In the genomic region with DNA sequence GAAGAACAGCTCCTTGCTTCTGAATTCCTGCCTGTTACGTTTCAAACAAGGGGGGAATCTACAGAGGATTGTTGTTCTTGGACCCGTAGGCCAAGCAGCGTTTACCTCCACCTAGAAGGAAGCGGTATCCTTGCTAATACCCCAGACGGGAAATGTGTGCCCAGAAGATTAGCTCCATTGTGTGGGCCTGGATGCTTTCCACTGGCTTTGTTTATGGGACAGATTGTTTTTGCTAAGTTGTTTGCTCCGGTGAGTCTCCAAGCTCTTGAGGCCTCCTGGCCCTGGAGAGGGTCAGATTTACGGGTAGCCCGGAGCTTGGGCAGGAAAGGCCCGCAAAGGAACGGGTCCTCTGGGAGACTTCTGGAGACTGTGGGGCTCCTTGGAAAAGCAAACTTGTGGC, we compare ENCODE assay signal across 22 cellular contexts. TPM values are rescaled to one million over a fixed set of nuclear protein-coding genes. Genes with fewer than 3 reads are reported as not detected.
A peak's percentile ranks its signal among the peaks of the same experiment; 100 is the strongest.
DNase-seq lines count a peak whose midpoint lies in the region; ATAC-seq, FAIRE-seq and TF ChIP-seq lines count a peak whose summit lies in the region.
"Had no signal": no experiment of that assay in that cellular context is flagged by ENCODE, and none has a peak within 500 bp of the region (broad histone marks: within the 10 kb centered on the region; RNA-seq: fewer than 3 reads in every experiment).

No MANE protein-coding gene starts in this region.

- H3K9me2 ChIP-seq in GM23338 (ENCODE audit: insufficient read depth), result peaks cover 3% of the 10 kb centered on the region; the same call in 1 of the 2 replicates

- dilution Hi-C loops in endothelial cell of umbilical vein (cut with MboI; ENCODE audit: extremely low pct_ligation_motif_present, low sequenced_read_pairs), result no loop called here

- WGBS in small intestine, 3 donors, result 72 to 84% (median 76%) methylated on average over 10 of the region's 10 CpGs

- TF ChIP-seq CTCF in GM23338 (conservative IDR thresholded peaks at IDR 0.05; ENCODE audit: low read depth in 2 of 2), result no peak
- TF ChIP-seq CTCF in endothelial cell of umbilical vein (IDR thresholded peaks at IDR 0.05; ENCODE audit: extremely low read depth in 1 of 2, insufficient read depth in 1 of 2, low read depth in 1 of 2, low read length in 2 of 2), result no peak
- no peak for TF ChIP-seq CTCF in left lung (IDR thresholded peaks at IDR 0.05)
- no peak for TF ChIP-seq CTCF in gastrocnemius medialis (IDR thresholded peaks at IDR 0.05 in 4 of 5, conservative IDR thresholded peaks at IDR 0.05 in 1 of 5)
- TF ChIP-seq CTCF in mesothelial cell of epicardium (IDR thresholded peaks at IDR 0.05; ENCODE audit: unreplicated experiment), result no peak

- intact Hi-C loops in endothelial cell of umbilical vein (cut with micrococcal nuclease), result loop anchor here (1.0 to 2.0 kb wide), 3 partner anchors 8 to 26 kb away; no protein-coding TSS in a partner anchor
- intact Hi-C loops in left lung (cut with DNase I), result no loop called here
- intact Hi-C loops in gastrocnemius medialis (cut with DNase I; ENCODE audit: low total_unique reads), result no loop called here

- peaks cover 4% of the 10 kb centered on the region for H3K27me3 Mint-ChIP-seq in GM23338 (ENCODE audit: insufficient read depth, low read depth, poor library complexity)
- no peaks in the 10 kb centered on the region for H3K27me3 Mint-ChIP-seq in mesothelial cell of epicardium (ENCODE audit: low read depth)
- H3K27me3 Mint-ChIP-seq: activated CD4-positive, alpha-beta memory T cell treated with anti-CD3 and anti-CD28 coated beads, Interleukin-2, amount 10 ng/mL, durations not matched to agents 7 days and 5 days; activated naive CD4-positive, alpha-beta T cell treated with anti-CD3 and anti-CD28 coated beads, Interleukin-2, amount 50 U/mL, for 24 hours had no signal

- TF ChIP-seq POLR2A in endothelial cell of umbilical vein (IDR thresholded peaks at IDR 0.05; ENCODE audit: low read depth, low read length) (peak; percentile 64), gastrocnemius medialis (IDR thresholded peaks at IDR 0.05) (no peak)

- H2AFZ ChIP-seq in GM23338 (peak overlapping the region; percentile 74; the same call in 1 of the 2 replicates), endothelial cell of umbilical vein (ENCODE audit: low read depth, low read length) (peak overlapping the region; percentile 43)

- H3K9me3 Mint-ChIP-seq in GM23338 (peaks cover 2% of the 10 kb centered on the region; the same call in 2 of the 3 replicates), mesothelial cell of epicardium (peaks cover 13% of the 10 kb centered on the region)
- H3K9me3 Mint-ChIP-seq: activated CD4-positive, alpha-beta memory T cell treated with anti-CD3 and anti-CD28 coated beads, Interleukin-2, amount 10 ng/mL, durations not matched to agents 7 days and 5 days; activated naive CD4-positive, alpha-beta T cell treated with anti-CD3 and anti-CD28 coated beads, Interleukin-2, amount 50 U/mL, for 24 hours; T-helper 1 cell treated with Interleukin-12 subunit alpha and Interleukin-12 subunit beta and Interleukin-4 antibody, amounts not matched to agents 30 μg/mL and 1 μg/mL, for 36 hours had no signal

- FAIRE-seq in endothelial cell of umbilical vein (lab: Jason Lieb, UNC), result peak; percentile 98
- no peak for FAIRE-seq in small intestine (lab: Jason Lieb, UNC)
- FAIRE-seq: A204.1, G401.6 had no signal

- no peak overlapping the region for H3K4me2 ChIP-seq in GM23338
- peak overlapping the region; percentile 27 for H3K4me2 ChIP-seq in endothelial cell of umbilical vein (ENCODE audit: insufficient read depth, low read length)

- H3F3A ChIP-seq in GM23338 (replicated peaks; ENCODE audit: low read depth), result no peaks in the 10 kb centered on the region

- no peaks in the 10 kb centered on the region for H3K9me1 ChIP-seq in endothelial cell of umbilical vein (replicated peaks; ENCODE audit: control insufficient read depth, extremely low read depth, insufficient read depth, low read length)

- H3K4me3 ChIP-seq in GM23338, result no peak overlapping the region
- no peak overlapping the region for H3K4me3 ChIP-seq in endothelial cell of umbilical vein (replicated peaks in 1 of 3; ENCODE audit: insufficient read depth in 1 of 3, low read depth in 1 of 3, low read length in 3 of 3)
- H3K4me3 ChIP-seq in left lung, result no peak overlapping the region
- no peak overlapping the region for H3K4me3 ChIP-seq in gastrocnemius medialis
- no peak overlapping the region for H3K4me3 ChIP-seq in small intestine (ENCODE audit: low read depth in 1 of 2, low read length in 2 of 2)
- H3K4me3 ChIP-seq: HAP-1, sigmoid colon had no signal

- H3K4me1 Mint-ChIP-seq in GM23338, result no peaks in the 10 kb centered on the region
- H3K4me1 Mint-ChIP-seq in mesothelial cell of epicardium, result peaks cover 2% of the 10 kb centered on the region
- H3K4me1 Mint-ChIP-seq: neural crest cell had no signal

- CTCF ChIA-PET in endothelial cell of umbilical vein (lab: Charles Lee), result interaction anchor here (0.7 to 2.0 kb wide), 10 partner anchors 9 to 144 kb away, joined by 3 to 22 read pairs (median 4); a partner anchor contains a TSS

- H3K79me2 ChIP-seq in GM23338 (replicated peaks; ENCODE audit: insufficient read depth), result no peaks in the 10 kb centered on the region
- H3K79me2 ChIP-seq in endothelial cell of umbilical vein (ENCODE audit: control insufficient read depth, insufficient read depth, low read length), result no peaks in the 10 kb centered on the region

- in situ Hi-C loops in gastrocnemius medialis (cut with MboI; ENCODE audit: low sequenced_read_pairs in 4 of 4), result no loop called here

- H3K27ac Mint-ChIP-seq in GM23338 (no peak overlapping the region), mesothelial cell of epicardium (no peak overlapping the region)
- H3K27ac Mint-ChIP-seq: activated CD4-positive, alpha-beta memory T cell treated with anti-CD3 and anti-CD28 coated beads, Interleukin-2, amount 10 ng/mL, durations not matched to agents 7 days and 5 days; activated naive CD4-positive, alpha-beta T cell treated with anti-CD3 and anti-CD28 coated beads, Interleukin-2, amount 50 U/mL, for 24 hours; dendritic cell treated with granulocyte-macrophage colony-stimulating factor and Interleukin-4, amounts not matched to agents 40 ng/mL and 50 ng/mL, for 4 days; T-helper 1 cell treated with Interleukin-12 subunit alpha and Interleukin-12 subunit beta and Interleukin-4 antibody, amounts not matched to agents 30 μg/mL and 1 μg/mL, for 36 hours had no signal

- no peaks in the 10 kb centered on the region for H4K20me1 ChIP-seq in GM23338 (replicated peaks; ENCODE audit: insufficient read depth)
- H4K20me1 ChIP-seq in endothelial cell of umbilical vein (replicated peaks; ENCODE audit: control insufficient read depth, extremely low read depth, insufficient read depth, low read length), result no peaks in the 10 kb centered on the region

- H3K36me3 Mint-ChIP-seq in GM23338 (ENCODE audit: low read depth) (no peaks in the 10 kb centered on the region; the same call in 2 of the 3 replicates), mesothelial cell of epicardium (no peaks in the 10 kb centered on the region)
- H3K36me3 Mint-ChIP-seq: activated naive CD4-positive, alpha-beta T cell treated with anti-CD3 and anti-CD28 coated beads, Interleukin-2, amount 50 U/mL, for 24 hours had no signal

- no peaks in the 10 kb centered on the region for H3K9me3 ChIP-seq in endothelial cell of umbilical vein (replicated peaks; ENCODE audit: control insufficient read depth, insufficient read depth, low read length)
- H3K9me3 ChIP-seq in left lung, result peaks cover 0 to 5% of the 10 kb centered on the region in 2 donors
- H3K9me3 ChIP-seq in gastrocnemius medialis, result no peaks in the 10 kb centered on the region
- H3K9me3 ChIP-seq in small intestine (ENCODE audit: control insufficient read depth, low read depth), result no peaks in the 10 kb centered on the region
- H3K9me3 ChIP-seq: HAP-1, sigmoid colon had no signal

- H3K4me1 ChIP-seq in GM23338 (ENCODE audit: insufficient read depth), result no peaks in the 10 kb centered on the region
- H3K4me1 ChIP-seq in endothelial cell of umbilical vein (ENCODE audit: control insufficient read depth, extremely low read depth, insufficient read depth, low read length), result peaks cover 21% of the 10 kb centered on the region
- H3K4me1 ChIP-seq in left lung, result peaks cover 0 to 6% of the 10 kb centered on the region in 2 donors
- H3K4me1 ChIP-seq in gastrocnemius medialis, result peaks cover 0 to 18% of the 10 kb centered on the region in 2 donors
- H3K4me1 ChIP-seq in small intestine (ENCODE audit: control insufficient read depth in 2 of 2, insufficient read depth in 1 of 2, low read depth in 1 of 2, low read length in 1 of 2), result no peaks in the 10 kb centered on the region
- H3K4me1 ChIP-seq: HAP-1, sigmoid colon had no signal

- H3K9ac ChIP-seq in endothelial cell of umbilical vein (replicated peaks; ENCODE audit: extremely low read depth, insufficient read depth, low read length), result peak overlapping the region; percentile 34

- H3K27me3 ChIP-seq in GM23338 (ENCODE audit: insufficient read depth) (no peaks in the 10 kb centered on the region), endothelial cell of umbilical vein (ENCODE audit: control insufficient read depth in 2 of 2, insufficient read depth in 2 of 2, low read length in 2 of 2) (no peaks in the 10 kb centered on the region), left lung (no peaks in the 10 kb centered on the region), gastrocnemius medialis (no peaks in the 10 kb centered on the region), small intestine (ENCODE audit: control insufficient read depth in 2 of 2, insufficient read depth in 2 of 2, low read length in 2 of 2) (no peaks in the 10 kb centered on the region)
- H3K27me3 ChIP-seq: sigmoid colon had no signal

- DNase-seq in GM23338 (ENCODE audit: low spot score) (no peak), endothelial cell of umbilical vein (ENCODE audit: low read depth, low spot score) (peak; percentile 99), left lung (no peak), gastrocnemius medialis (peak in 1 of 2 donors; percentile 5), mesothelial cell of epicardium (ENCODE audit: low spot score in 2 of 2, unreplicated experiment in 2 of 2) (no peak), SHP77 (lab: John Stamatoyannopoulos, UW) (no peak), NCI-H2081 treated with DMSO at 0.1 percent for 48 hours (lab: John Stamatoyannopoulos, UW) (no peak), small intestine (no peak)
- DNase-seq: activated CD4-positive, alpha-beta memory T cell treated with anti-CD3 and anti-CD28 coated beads, Interleukin-2, amount 10 ng/mL, durations not matched to agents 7 days and 5 days; activated T-cell treated with anti-CD3 and anti-CD28 coated beads, Interleukin-2, amount 50 U/mL, for 4 hours; mesendoderm; NCI-H1694 treated with DMSO at 0.1 percent for 48 hours; NCI-H345; sigmoid colon had no signal

- POLR2A ChIA-PET in endothelial cell of umbilical vein (lab: Charles Lee), result interaction anchor here (0.6 to 1.7 kb wide), 4 partner anchors 11 to 123 kb away, joined by 3 to 29 read pairs (median 4); a partner anchor contains a TSS

- H3K4me3 Mint-ChIP-seq in GM23338 (no peak overlapping the region), mesothelial cell of epicardium (no peak overlapping the region)
- H3K4me3 Mint-ChIP-seq: activated CD4-positive, alpha-beta memory T cell treated with anti-CD3 and anti-CD28 coated beads, Interleukin-2, amount 10 ng/mL, durations not matched to agents 7 days and 5 days; activated naive CD4-positive, alpha-beta T cell treated with anti-CD3 and anti-CD28 coated beads, Interleukin-2, amount 50 U/mL, for 24 hours; activated T-cell treated with anti-CD3 and anti-CD28 coated beads, Interleukin-2, amount 50 U/mL, for 4 hours; dendritic cell treated with granulocyte-macrophage colony-stimulating factor and Interleukin-4, amounts not matched to agents 40 ng/mL and 50 ng/mL, for 4 days; neural crest cell; T-helper 1 cell treated with Interleukin-12 subunit alpha and Interleukin-12 subunit beta and Interleukin-4 antibody, amounts not matched to agents 30 μg/mL and 1 μg/mL, for 36 hours had no signal

- H3K36me3 ChIP-seq in GM23338 (ENCODE audit: insufficient read depth) (no peaks in the 10 kb centered on the region), endothelial cell of umbilical vein (ENCODE audit: control insufficient read depth in 2 of 2, extremely low read depth in 1 of 2, insufficient read depth in 2 of 2, low read length in 2 of 2) (no peaks in the 10 kb centered on the region), left lung (no peaks in the 10 kb centered on the region), gastrocnemius medialis (no peaks in the 10 kb centered on the region), small intestine (ENCODE audit: control insufficient read depth in 2 of 2, insufficient read depth in 2 of 2, low read length in 2 of 2) (no peaks in the 10 kb centered on the region)
- H3K36me3 ChIP-seq: HAP-1, sigmoid colon had no signal

- H3K27ac ChIP-seq in GM23338 (ENCODE audit: low read depth) (no peak overlapping the region), endothelial cell of umbilical vein (ENCODE audit: insufficient read depth, low read depth, low read length) (peak overlapping the region; percentile 56), left lung (peak overlapping the region in 1 of 2 donors; percentile 34), gastrocnemius medialis (peak overlapping the region; percentile 5 to 67 (median 61)), small intestine (ENCODE audit: low read depth in 1 of 2, low read length in 1 of 2) (no peak overlapping the region)
- H3K27ac ChIP-seq: VCaP had no signal

- BruUV-seq in endothelial cell of umbilical vein (replicated peaks; lab: Mats Ljungman, UMichigan), result no TSS peak

- ATAC-seq in GM23338 (no peak), left lung (peak; percentile 17), gastrocnemius medialis (peak; percentile 71 to 90)
- ATAC-seq: activated T-cell treated with anti-CD3 and anti-CD28 coated beads, Interleukin-2, amount 50 U/mL, for 4 hours had no signal

RNA-seq across cellular contexts. Expression of a gene that starts 28.4 kb away (rescaled TPM):
- 22.2 and 22.4 TPM in 2 replicates for total RNA-seq in GM23338 (2014; rRNA removed; shearing (Covaris generic))
- polyA plus RNA-seq in GM23338 (2016; fragmentation: Nextera tagmentation; extraction: Ambion mirVana), result 9.7 and 13.9 TPM in 2 replicates
- 49.5 and 50.2 TPM in 2 replicates for total RNA-seq in endothelial cell of umbilical vein
- polyA plus RNA-seq in endothelial cell of umbilical vein, result 19.6 and 23.5 TPM in 2 replicates
- 12.9 and 13.3 TPM in 2 replicates for polyA plus RNA-seq in endothelial cell of umbilical vein (2011; cell fraction: cytosol; rRNA removed)
- polyA plus RNA-seq in endothelial cell of umbilical vein (2011; cell fraction: nucleus; rRNA removed), result 58.0 and 59.5 TPM in 2 replicates
- 13.4 and 15.8 TPM in 2 replicates for polyA plus RNA-seq in endothelial cell of umbilical vein (2012)
- 63.0 and 64.6 TPM in 2 replicates for polyA minus RNA-seq in endothelial cell of umbilical vein
- polyA minus RNA-seq in endothelial cell of umbilical vein (2011; cell fraction: cytosol; rRNA and poly(A)+ RNA removed), result 10.5 TPM
- 98.7 and 137 TPM in 2 replicates for polyA minus RNA-seq in endothelial cell of umbilical vein (2011; cell fraction: nucleus; rRNA and poly(A)+ RNA removed)
- 10 to 100 TPM; 46.2 to 48.9 TPM for total RNA-seq in left lung
- total RNA-seq in gastrocnemius medialis, result 10 to 100 TPM; 12.7 to 20.4 (median 14.8) TPM
- 74.7 to 77.5 TPM (median 75.6 TPM) in 3 replicates for total RNA-seq in mesothelial cell of epicardium
- polyA plus RNA-seq in small intestine, result 10 to 100 TPM in 1 of 3 donors, 1 to 10 TPM in 2; 3.1 to 13.4 (median 5.4) TPM

Comparison
In these comparisons a context has a peak if more than half of its experiments do, and no peak if none do; other contexts are left out.
1. H3K27ac ChIP-seq: peak in endothelial cell of umbilical vein (single experiment) and gastrocnemius medialis (4 of 4); none in GM23338 (single experiment) and small intestine (0 of 2).